9 cellular contexts compared by ENCODE assay signal in the genomic region with DNA sequence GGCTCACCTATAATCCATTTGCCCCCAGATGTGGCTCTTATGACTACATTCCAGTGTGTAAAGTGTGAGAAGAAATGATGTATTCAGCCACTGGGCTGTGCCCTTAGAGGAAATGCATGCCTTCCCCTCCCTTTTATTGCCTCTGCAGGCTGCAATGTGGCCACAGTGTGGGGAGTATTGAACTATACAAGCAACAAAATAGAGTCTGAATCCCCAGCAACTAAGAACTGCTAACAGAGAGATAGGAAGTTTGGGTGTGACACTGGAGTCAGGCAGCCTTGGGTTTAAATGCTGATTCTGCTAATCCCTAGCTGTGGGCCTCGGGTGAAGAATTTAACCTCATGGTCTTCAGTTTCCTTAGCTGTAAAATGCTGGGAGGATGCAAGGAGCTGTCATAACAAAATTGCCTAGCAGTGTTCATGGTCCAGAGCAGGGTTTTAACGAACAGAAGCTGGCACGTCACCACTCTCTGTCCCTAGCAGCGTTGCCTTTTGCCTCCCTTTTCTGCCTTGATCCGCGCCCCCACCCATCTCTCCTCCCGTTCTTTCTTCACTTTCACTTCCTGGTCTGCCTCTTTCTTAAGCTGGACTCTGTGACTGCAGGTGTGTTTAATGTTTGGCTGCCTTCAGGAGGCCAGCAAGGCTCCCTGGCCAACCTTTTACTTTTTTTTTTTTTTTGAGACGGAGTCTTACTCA. TPM values are rescaled to one million over a fixed set of nuclear protein-coding genes. Genes with fewer than 3 reads are reported as not detected.
DNase-seq lines count a peak whose midpoint lies in the region; ATAC-seq and TF ChIP-seq lines count a peak whose summit lies in the region.
"Had no signal": no experiment of that assay in that cellular context is flagged by ENCODE, and none has a peak within 500 bp of the region (broad histone marks: within the 10 kb centered on the region; RNA-seq: fewer than 3 reads in every experiment).

No MANE protein-coding gene starts in this region.

- H3K14ac ChIP-seq in mesenchymal stem cell (ENCODE audit: low read length in 2 of 2), result no peak overlapping the region

- H3K27me3 Mint-ChIP-seq in Caco-2 (ENCODE audit: insufficient read depth, unreplicated experiment) (no peaks in the 10 kb centered on the region), WTC11 (ENCODE audit: low read depth) (no peaks in the 10 kb centered on the region)

- H3K9me3 ChIP-seq in Caco-2 (no peaks in the 10 kb centered on the region), mesenchymal stem cell (ENCODE audit: control insufficient read depth, low read length) (no peaks in the 10 kb centered on the region), tibial artery (no peaks in the 10 kb centered on the region)
- H3K9me3 ChIP-seq: upper lobe of left lung had no signal

- H4K91ac ChIP-seq in mesenchymal stem cell (ENCODE audit: low read length), result no peak overlapping the region

- peak overlapping the region; percentile 37 for H4K8ac ChIP-seq in mesenchymal stem cell (ENCODE audit: low read length)

- H3K36me3 Mint-ChIP-seq in Caco-2 (ENCODE audit: insufficient read depth, unreplicated experiment) (peaks cover 6% of the 10 kb centered on the region), WTC11 (0 out of 2 replicates have a peak, but pooled peaks cover 4% of the 10 kb centered on the region)

- peak in 1 of 2 experiments; percentile 23 for DNase-seq in Caco-2
- peak; percentile 50 to 54 for DNase-seq in HL-60 (ENCODE audit: low read depth in 1 of 2, low spot score in 1 of 2)
- DNase-seq in WTC11 (ENCODE audit: low spot score), result no peak
- DNase-seq in mesenchymal stem cell, result no peak
- DNase-seq in tibial artery, result no peak
- DNase-seq in DMS153 treated with DMSO at 0.1 percent for 48 hours (lab: John Stamatoyannopoulos, UW; ENCODE audit: unreplicated experiment), result no peak
- no peak for DNase-seq in cortex of kidney (lab: John Stamatoyannopoulos, UW)

- no peaks in the 10 kb centered on the region for H3K9me3 Mint-ChIP-seq in Caco-2 (ENCODE audit: unreplicated experiment)
- peaks cover 9% of the 10 kb centered on the region for H3K9me3 Mint-ChIP-seq in WTC11

- no peak overlapping the region for H2BK5ac ChIP-seq in mesenchymal stem cell (ENCODE audit: low read depth, low read length, poor library complexity, severe bottlenecking)

- no peak overlapping the region for H3K4me3 ChIP-seq in Caco-2 (ENCODE audit: low read depth, low read length)
- no peak overlapping the region for H3K4me3 ChIP-seq in HL-60 (replicated peaks; ENCODE audit: insufficient read depth, low read length)
- H3K4me3 ChIP-seq in mesenchymal stem cell (ENCODE audit: insufficient read depth in 1 of 2, low read depth in 1 of 2, low read length in 2 of 2), result no peak overlapping the region
- H3K4me3 ChIP-seq in tibial artery, result no peak overlapping the region
- H3K4me3 ChIP-seq: upper lobe of left lung had no signal

- no peak overlapping the region for H3K4me2 ChIP-seq in mesenchymal stem cell (ENCODE audit: low read length, poor library complexity, severe bottlenecking)

- WGBS in mesenchymal stem cell, result 69% methylated on average over 7 of the region's 8 CpGs

- H3K4me1 Mint-ChIP-seq in Caco-2 (ENCODE audit: low read depth, unreplicated experiment) (no peaks in the 10 kb centered on the region), WTC11 (peaks cover 15% of the 10 kb centered on the region)

- no peak overlapping the region for H2AFZ ChIP-seq in mesenchymal stem cell (ENCODE audit: low read depth, low read length)

- no peak overlapping the region for H2AK5ac ChIP-seq in mesenchymal stem cell (ENCODE audit: low read length, severe bottlenecking)

- no peaks in the 10 kb centered on the region for H3K36me3 ChIP-seq in Caco-2 (ENCODE audit: control insufficient read depth, insufficient read depth, low read length)
- no peaks in the 10 kb centered on the region for H3K36me3 ChIP-seq in mesenchymal stem cell (ENCODE audit: control insufficient read depth in 1 of 2, insufficient read depth in 2 of 2, low read depth in 1 of 2, low read length in 2 of 2)
- no peaks in the 10 kb centered on the region for H3K36me3 ChIP-seq in tibial artery
- H3K36me3 ChIP-seq: upper lobe of left lung had no signal

- H3K4me3 Mint-ChIP-seq in Caco-2 (ENCODE audit: unreplicated experiment), result no peak overlapping the region
- H3K4me3 Mint-ChIP-seq in WTC11, result no peak overlapping the region

- peaks cover 5% of the 10 kb centered on the region; the same call in 1 of the 2 replicates for H3K4me1 ChIP-seq in Caco-2
- H3K4me1 ChIP-seq in mesenchymal stem cell (ENCODE audit: control insufficient read depth, insufficient read depth, low read depth, low read length), result no peaks in the 10 kb centered on the region
- H3K4me1 ChIP-seq in tibial artery, result no peaks in the 10 kb centered on the region

- H3K27me3 ChIP-seq in Caco-2 (replicated peaks; ENCODE audit: control insufficient read depth, insufficient read depth, low read length), result no peaks in the 10 kb centered on the region
- H3K27me3 ChIP-seq in HL-60 (ENCODE audit: insufficient read depth, poor library complexity, severe bottlenecking), result no peaks in the 10 kb centered on the region
- H3K27me3 ChIP-seq in mesenchymal stem cell (ENCODE audit: control insufficient read depth in 1 of 2, insufficient read depth in 1 of 2, low read length in 2 of 2), result no peaks in the 10 kb centered on the region
- no peaks in the 10 kb centered on the region for H3K27me3 ChIP-seq in tibial artery
- H3K27me3 ChIP-seq: upper lobe of left lung had no signal

- peak overlapping the region in 1 of 2 experiments; percentile 73 for H2BK12ac ChIP-seq in mesenchymal stem cell (ENCODE audit: low read length in 2 of 2)

- H3K23ac ChIP-seq in mesenchymal stem cell (ENCODE audit: low read length in 2 of 2), result no peak overlapping the region

- H3K27ac ChIP-seq in HL-60 (replicated peaks), result peak overlapping the region; percentile 81
- H3K27ac ChIP-seq in mesenchymal stem cell (ENCODE audit: low read length, poor library complexity, severe bottlenecking), result no peak overlapping the region
- H3K27ac ChIP-seq in tibial artery, result no peak overlapping the region

- intact Hi-C loops in Caco-2 (cut with micrococcal nuclease; ENCODE audit: unreplicated experiment) (no loop called here), tibial artery (cut with DNase I; ENCODE audit: low total_unique reads) (no loop called here)

- CTCF ChIA-PET in Caco-2 (lab: Charles Lee) (interaction anchor here (0.7 kb wide), 1 partner anchor 96 kb away, joined by 4 read pairs; no protein-coding TSS in a partner anchor), WTC11 (lab: Charles Lee) (interaction anchor here (1.0 kb wide), 1 partner anchor 115 kb away, joined by 6 read pairs; no protein-coding TSS in a partner anchor)

- H2BK15ac ChIP-seq in mesenchymal stem cell (ENCODE audit: low read depth, poor library complexity, severe bottlenecking), result no peak overlapping the region

- H3K9ac ChIP-seq in mesenchymal stem cell (ENCODE audit: low read length), result no peak overlapping the region

- TF ChIP-seq CTCF in Caco-2 (IDR thresholded peaks at IDR 0.05; ENCODE audit: insufficient read depth in 1 of 2, low read depth in 1 of 2, low read length in 1 of 2, severe bottlenecking in 1 of 2, unreplicated experiment in 1 of 2) (no peak), HL-60 (IDR thresholded peaks at IDR 0.05; ENCODE audit: insufficient read depth, low read length) (no peak), WTC11 (IDR thresholded peaks at IDR 0.05) (no peak), tibial artery (IDR thresholded peaks at IDR 0.05) (no peak)

- H3K79me1 ChIP-seq in mesenchymal stem cell (replicated peaks; ENCODE audit: low read length, poor library complexity, severe bottlenecking), result no peaks in the 10 kb centered on the region

- H2BK120ac ChIP-seq in mesenchymal stem cell (ENCODE audit: low read depth, low read length), result peak overlapping the region; percentile 58

- no TSS peak for BruUV-seq in Caco-2 (replicated peaks; lab: Mats Ljungman, UMichigan)

- H3K27ac Mint-ChIP-seq in Caco-2 (ENCODE audit: unreplicated experiment) (peak overlapping the region; percentile 27), WTC11 (peak overlapping the region; percentile 44; the same call in 1 of the 2 replicates)

- peak; percentile 65 for ATAC-seq in WTC11
- ATAC-seq in GM21717 (IDR thresholded peaks at IDR 0.05; ENCODE audit: unreplicated experiment), result no peak

- POLR2A ChIA-PET in Caco-2 (lab: Charles Lee) (no interaction called here), WTC11 (lab: Charles Lee) (no interaction called here)

- no peak overlapping the region for H3K4ac ChIP-seq in mesenchymal stem cell (ENCODE audit: low read depth in 1 of 2, low read length in 2 of 2)

- peak overlapping the region; percentile 19 to 57 for H3K18ac ChIP-seq in mesenchymal stem cell (ENCODE audit: low read depth in 1 of 2, low read length in 2 of 2)

TF ChIP-seq in WTC11, 78 proteins besides CTCF, POLR2A, EP300 and RAD21 (continues in another document):
- TF ChIP-seq TP53 (CRISPR knock-in tag; IDR thresholded peaks at IDR 0.05), result no peak
- TF ChIP-seq, protein P1, sequence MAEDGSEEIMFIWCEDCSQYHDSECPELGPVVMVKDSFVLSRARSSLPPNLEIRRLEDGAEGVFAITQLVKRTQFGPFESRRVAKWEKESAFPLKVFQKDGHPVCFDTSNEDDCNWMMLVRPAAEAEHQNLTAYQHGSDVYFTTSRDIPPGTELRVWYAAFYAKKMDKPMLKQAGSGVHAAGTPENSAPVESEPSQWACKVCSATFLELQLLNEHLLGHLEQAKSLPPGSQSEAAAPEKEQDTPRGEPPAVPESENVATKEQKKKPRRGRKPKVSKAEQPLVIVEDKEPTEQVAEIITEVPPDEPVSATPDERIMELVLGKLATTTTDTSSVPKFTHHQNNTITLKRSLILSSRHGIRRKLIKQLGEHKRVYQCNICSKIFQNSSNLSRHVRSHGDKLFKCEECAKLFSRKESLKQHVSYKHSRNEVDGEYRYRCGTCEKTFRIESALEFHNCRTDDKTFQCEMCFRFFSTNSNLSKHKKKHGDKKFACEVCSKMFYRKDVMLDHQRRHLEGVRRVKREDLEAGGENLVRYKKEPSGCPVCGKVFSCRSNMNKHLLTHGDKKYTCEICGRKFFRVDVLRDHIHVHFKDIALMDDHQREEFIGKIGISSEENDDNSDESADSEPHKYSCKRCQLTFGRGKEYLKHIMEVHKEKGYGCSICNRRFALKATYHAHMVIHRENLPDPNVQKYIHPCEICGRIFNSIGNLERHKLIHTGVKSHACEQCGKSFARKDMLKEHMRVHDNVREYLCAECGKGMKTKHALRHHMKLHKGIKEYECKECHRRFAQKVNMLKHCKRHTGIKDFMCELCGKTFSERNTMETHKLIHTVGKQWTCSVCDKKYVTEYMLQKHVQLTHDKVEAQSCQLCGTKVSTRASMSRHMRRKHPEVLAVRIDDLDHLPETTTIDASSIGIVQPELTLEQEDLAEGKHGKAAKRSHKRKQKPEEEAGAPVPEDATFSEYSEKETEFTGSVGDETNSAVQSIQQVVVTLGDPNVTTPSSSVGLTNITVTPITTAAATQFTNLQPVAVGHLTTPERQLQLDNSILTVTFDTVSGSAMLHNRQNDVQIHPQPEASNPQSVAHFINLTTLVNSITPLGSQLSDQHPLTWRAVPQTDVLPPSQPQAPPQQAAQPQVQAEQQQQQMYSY (CRISPR knock-in tag; IDR thresholded peaks at IDR 0.05), result no peak

RNA-seq across cellular contexts. Expression of gene KPNA2, which starts 50.4 kb away (rescaled TPM):
- 324 and 339 TPM in 2 replicates for total RNA-seq in Caco-2 (2022)
- 426 to 466 TPM (median 431 TPM) in 3 replicates for total RNA-seq in WTC11 (2021)
- polyA plus RNA-seq in mesenchymal stem cell (2013, experiment 1 of 2), result 92.3 TPM
- 90.7 TPM for polyA plus RNA-seq in mesenchymal stem cell (2013, experiment 2 of 2)

Comparison
In these comparisons a context has a peak if more than half of its experiments do, and no peak if none do; other contexts are left out.
1. DNase-seq: peak in HL-60 (2 of 2); none in WTC11 (single experiment), mesenchymal stem cell (single experiment), tibial artery (0 of 2), DMS153 treated with DMSO at 0.1 percent for 48 hours (single experiment) and cortex of kidney (single experiment).